In the genomic region with DNA sequence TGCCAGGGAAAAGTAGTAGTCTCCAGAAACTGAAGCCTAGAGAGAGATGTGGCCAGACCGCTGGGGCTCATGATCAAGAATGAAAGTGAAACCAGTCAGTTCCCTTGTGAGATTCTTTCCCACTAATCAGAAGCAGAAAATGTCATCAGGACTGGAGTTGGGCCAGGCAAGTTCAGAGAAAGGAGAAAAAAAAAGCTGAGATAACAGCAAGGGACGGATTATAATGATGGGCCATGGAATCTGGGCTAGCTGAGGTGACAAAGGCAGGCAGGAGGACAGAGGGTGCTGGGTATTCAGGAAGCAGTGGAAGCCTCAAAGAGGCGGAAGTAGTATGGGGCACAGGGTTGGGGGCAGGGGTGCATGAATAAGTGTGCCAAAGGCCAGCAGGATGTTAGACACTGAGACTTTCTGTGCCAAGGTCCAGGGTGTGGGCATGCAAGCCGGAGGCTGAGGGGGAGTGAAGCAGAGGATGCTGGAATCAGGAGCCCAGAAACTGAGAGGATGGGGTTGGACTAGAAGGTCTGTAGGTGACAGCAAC, we compare ENCODE assay signal across 7 cellular contexts. TPM values are rescaled to one million over a fixed set of nuclear protein-coding genes. Genes with fewer than 3 reads are reported as not detected.
DNase-seq lines count a peak whose midpoint lies in the region; ATAC-seq, FAIRE-seq and TF ChIP-seq lines count a peak whose summit lies in the region.

No MANE protein-coding gene starts in this region.

- H3K27me3 Mint-ChIP-seq in T-helper 2 cell treated with Interferon-gamma antibody and Interleukin-4, amounts not matched to agents 5 μg/mL and 100 μg/mL, for 36 hours (ENCODE audit: low read depth) = peaks cover 2% of the 10 kb centered on the region

- H3K4me3 ChIP-seq in K562 (peak overlapping the region; percentile 6), keratinocyte (ENCODE audit: control insufficient read depth in 2 of 3, extremely low read depth in 1 of 3, insufficient read depth in 2 of 3, low read depth in 1 of 3, low read length in 3 of 3) (peak overlapping the region; percentile 28 to 62 (median 59))

- peaks cover 30% of the 10 kb centered on the region for H3K36me3 Mint-ChIP-seq in T-helper 2 cell treated with Interferon-gamma antibody and Interleukin-4, amounts not matched to agents 5 μg/mL and 100 μg/mL, for 36 hours (ENCODE audit: low read depth)

- H4K20me1 ChIP-seq in K562 (replicated peaks; ENCODE audit: control insufficient read depth, insufficient read depth, low read length) = peaks cover 8% of the 10 kb centered on the region; the same call in 1 of the 2 replicates
- H4K20me1 ChIP-seq in keratinocyte (ENCODE audit: control insufficient read depth, extremely low read depth, insufficient read depth, low read length) = peaks cover 4% of the 10 kb centered on the region

- H2AFZ ChIP-seq in K562 (ENCODE audit: low read depth, low read length) = no peak overlapping the region
- no peak overlapping the region for H2AFZ ChIP-seq in keratinocyte (ENCODE audit: control insufficient read depth, low read length)

- no peak for TF ChIP-seq POLR2A in K562 (conservative IDR thresholded peaks at IDR 0.05)

- H3K27ac ChIP-seq in K562 (ENCODE audit: extremely low read depth, low read depth, low read length) (peak overlapping the region; percentile 44; the same call in 2 of the 3 replicates), keratinocyte (ENCODE audit: control insufficient read depth, insufficient read depth, low read length) (peak overlapping the region; percentile 58)

- no peaks in the 10 kb centered on the region for H3K9me3 Mint-ChIP-seq in T-helper 2 cell treated with Interferon-gamma antibody and Interleukin-4, amounts not matched to agents 5 μg/mL and 100 μg/mL, for 36 hours

- TF ChIP-seq EP300 in K562 (IDR thresholded peaks at IDR 0.05; ENCODE audit: low read length) = no peak

- H3K36me3 ChIP-seq in K562 (ENCODE audit: control insufficient read depth, insufficient read depth, low read length) = peaks cover 4% of the 10 kb centered on the region; the same call in 2 of the 3 replicates
- H3K36me3 ChIP-seq in keratinocyte (ENCODE audit: control insufficient read depth in 2 of 2, extremely low read depth in 1 of 2, insufficient read depth in 2 of 2, low read length in 2 of 2) = peaks cover 2 to 7% of the 10 kb centered on the region in 2 experiments

- intact Hi-C loops in K562 (cut with micrococcal nuclease) = loop anchor here (1.0 to 10.0 kb wide), 2 partner anchors 60 to 608 kb away; partner anchors contain the start of gene ATP6AP2

- H3K79me2 ChIP-seq in K562 (ENCODE audit: control insufficient read depth, insufficient read depth, low read length) = peaks cover 32% of the 10 kb centered on the region
- peaks cover 63% of the 10 kb centered on the region for H3K79me2 ChIP-seq in keratinocyte (ENCODE audit: control insufficient read depth, insufficient read depth, low read length)

- 15% methylated on average over 2 of the region's 4 CpGs for WGBS in K562 (ENCODE audit: insufficient coverage, low coverage, missing lambda C conversion rate)

- peak overlapping the region; percentile 99 for H3K27ac Mint-ChIP-seq in T-helper 2 cell treated with Interferon-gamma antibody and Interleukin-4, amounts not matched to agents 5 μg/mL and 100 μg/mL, for 36 hours

- peak overlapping the region; percentile 99 for H3K4me3 Mint-ChIP-seq in T-helper 2 cell treated with Interferon-gamma antibody and Interleukin-4, amounts not matched to agents 5 μg/mL and 100 μg/mL, for 36 hours

- peak; percentile 78 for FAIRE-seq in K562 (lab: Jason Lieb, UNC)
- no peak for FAIRE-seq in keratinocyte (lab: Jason Lieb, UNC)

- H3K27me3 ChIP-seq in K562 (ENCODE audit: control insufficient read depth in 2 of 2, insufficient read depth in 2 of 2, low read length in 2 of 2) (no peaks in the 10 kb centered on the region), keratinocyte (ENCODE audit: control insufficient read depth, extremely low read depth, insufficient read depth, low read length) (no peaks in the 10 kb centered on the region)

- no peak for TF ChIP-seq RAD21 in K562 (CRISPR knock-in tag; conservative IDR thresholded peaks at IDR 0.05 in 1 of 2, IDR thresholded peaks at IDR 0.05 in 1 of 2)

- H3K4me2 ChIP-seq in K562 (ENCODE audit: insufficient read depth, low read length) (peak overlapping the region; percentile 55), keratinocyte (ENCODE audit: control insufficient read depth, extremely low read depth, insufficient read depth, low read depth, low read length) (peak overlapping the region; percentile 86)

- dilution Hi-C loops in keratinocyte (cut with MboI; ENCODE audit: extremely low pct_ligation_motif_present, low sequenced_read_pairs) = no loop called here

- BruUV-seq in K562 (replicated peaks; lab: Mats Ljungman, UMichigan) = no TSS peak

- peaks cover 24% of the 10 kb centered on the region for H3K4me1 Mint-ChIP-seq in T-helper 2 cell treated with Interferon-gamma antibody and Interleukin-4, amounts not matched to agents 5 μg/mL and 100 μg/mL, for 36 hours (ENCODE audit: low read depth)

- no peak for TF ChIP-seq CTCF in K562 (IDR thresholded peaks at IDR 0.05 in 2 of 3, conservative IDR thresholded peaks at IDR 0.05 in 1 of 3; ENCODE audit: insufficient read depth in 2 of 3, low read depth in 1 of 3, low read length in 3 of 3)
- no peak for TF ChIP-seq CTCF in keratinocyte (optimal IDR thresholded peaks at IDR 0.05 in 1 of 3, IDR thresholded peaks at IDR 0.05 in 1 of 3, conservative IDR thresholded peaks at IDR 0.05 in 1 of 3; ENCODE audit: extremely low read depth in 1 of 3, insufficient read depth in 2 of 3, low read length in 3 of 3)

- peaks cover 8 to 10% of the 10 kb centered on the region in 2 experiments; a peak in 4 of 5 replicates for H3K4me1 ChIP-seq in K562 (replicated peaks in 1 of 2; ENCODE audit: control insufficient read depth in 2 of 2, insufficient read depth in 2 of 2, low read length in 2 of 2)
- peaks cover 15% of the 10 kb centered on the region for H3K4me1 ChIP-seq in keratinocyte (ENCODE audit: control insufficient read depth, extremely low read depth, insufficient read depth, low read length)

- H3K9ac ChIP-seq in K562 (ENCODE audit: insufficient read depth in 1 of 2, low read depth in 2 of 2, low read length in 2 of 2) (peak overlapping the region; percentile 47 to 75; a peak in 3 of 4 replicates), keratinocyte (ENCODE audit: control insufficient read depth, extremely low read depth, insufficient read depth, low read length) (peak overlapping the region; percentile 36)

- in situ Hi-C loops in K562 (cut with MboI) = no loop called here

- CTCF ChIA-PET in K562 (lab: Yijun Ruan, JAX; ENCODE audit: low intra/inter-chr PET ratio) = no interaction called here

- DNase-seq in T-helper 2 cell treated with Interferon-gamma antibody and Interleukin-4, amounts not matched to agents 5 μg/mL and 100 μg/mL, for 36 hours (ENCODE audit: low spot score) = peak; percentile 39
- DNase-seq in K562 (ENCODE audit: extremely low read depth in 1 of 4, low spot score in 3 of 4) (peak in 2 of 4 experiments; percentile 50 to 62), keratinocyte (ENCODE audit: low read depth, low spot score) (no peak), NCI-H446 treated with DMSO at 0.1 percent for 48 hours (lab: John Stamatoyannopoulos, UW) (no peak)
- peak; percentile 6 to 8 for DNase-seq in stimulated activated CD4-positive, alpha-beta T cell treated with anti-CD3 and anti-CD28 coated beads, Interleukin-2, amount 100 ng/mL, for 48 hours

- no peaks in the 10 kb centered on the region for H3K9me3 ChIP-seq in K562 (replicated peaks; ENCODE audit: control insufficient read depth, insufficient read depth, low read depth, low read length)
- no peaks in the 10 kb centered on the region for H3K9me3 ChIP-seq in keratinocyte (ENCODE audit: control insufficient read depth, low read depth, low read length)

- POLR2A ChIA-PET in K562 (lab: Yijun Ruan, JAX) = no interaction called here

- H3K9me1 ChIP-seq in K562 (ENCODE audit: control insufficient read depth, insufficient read depth, low read length) (no peaks in the 10 kb centered on the region), keratinocyte (ENCODE audit: control insufficient read depth, extremely low read depth, insufficient read depth, low read length) (no peaks in the 10 kb centered on the region)

- peak; percentile 41 for ATAC-seq in GM18511 (IDR thresholded peaks at IDR 0.05; ENCODE audit: unreplicated experiment)
- ATAC-seq in HG03460 (IDR thresholded peaks at IDR 0.05; ENCODE audit: unreplicated experiment) = peak; percentile 34
- ATAC-seq in K562 = peak; percentile 36

RNA-seq across cellular contexts. Expression of gene CXorf38, which starts 2.5 kb away (rescaled TPM):
- total RNA-seq in K562 (2011; cell fraction: chromatin; rRNA removed; ENCODE audit: low replicate concordance) = 8.7 and 11.9 TPM in 2 replicates
- 5.7 and 6.5 TPM in 2 replicates for total RNA-seq in K562 (2011; cell fraction: nucleolus; rRNA removed)
- 10.4 and 22.7 TPM in 2 replicates for total RNA-seq in K562 (2011; cell fraction: nucleoplasm; rRNA removed)
- 7.1 and 8.4 TPM in 2 replicates for total RNA-seq in K562 (2014; rRNA removed)
- 8.9 and 9.7 TPM in 2 replicates for total RNA-seq in K562 (2014; rRNA removed; fragmentation: Illumina TruSeq; extraction: Trizol)
- 6.2 and 7.4 TPM in 2 replicates for total RNA-seq in K562 (2015; rRNA removed; fragmentation: Illumina TruSeq; extraction: Trizol)
- 6.3 and 7.9 TPM in 2 replicates for total RNA-seq in K562 (2021)
- 12.8 and 13.6 TPM in 2 replicates for polyA plus RNA-seq in K562 (2011; rRNA removed)
- 5.9 and 8.8 TPM in 2 replicates for polyA plus RNA-seq in K562 (2011; cell fraction: cytosol; rRNA removed)
- 4.2 and 5.6 TPM in 2 replicates for polyA plus RNA-seq in K562 (2011; cell fraction: nucleus; rRNA removed)
- 4.8 and 6.1 TPM in 2 replicates for polyA plus RNA-seq in K562 (2012)
- 8.4 TPM in 2 replicates for polyA plus RNA-seq in K562 (2014; fragmentation: Illumina TruSeq; extraction: Trizol)
- 1 to 10 TPM; 1.2 to 1.6 TPM for polyA plus RNA-seq in K562 (2014; fragmentation: Nextera tagmentation; extraction: Ambion mirVana)
- polyA plus RNA-seq in K562 (2014; rRNA removed) = 8.6 and 10.2 TPM in 2 replicates
- 8.4 and 9.0 TPM in 2 replicates for polyA minus RNA-seq in K562 (2011; rRNA and poly(A)+ RNA removed)
- polyA minus RNA-seq in K562 (2011; cell fraction: cytosol; rRNA and poly(A)+ RNA removed) = 3.0 and 5.2 TPM in 2 replicates
- 2.4 and 4.3 TPM in 2 replicates for polyA minus RNA-seq in K562 (2011; cell fraction: nucleus; rRNA and poly(A)+ RNA removed)
- polyA plus RNA-seq in keratinocyte = 9.7 to 10.6 TPM (median 10.6 TPM) in 3 replicates
- 4.8 TPM for polyA plus RNA-seq in keratinocyte (2011; ENCODE audit: low read depth)
- 8.1 and 9.6 TPM in 2 replicates for polyA plus RNA-seq in keratinocyte (2011; cell fraction: cytosol; rRNA removed)
- 12.0 and 12.6 TPM in 2 replicates for polyA plus RNA-seq in keratinocyte (2011; cell fraction: nucleus; rRNA removed)
- polyA plus RNA-seq in keratinocyte (2012; ENCODE audit: low replicate concordance) = 7.4 and 7.6 TPM in 2 replicates
- polyA minus RNA-seq in keratinocyte = 3.2 to 6.9 TPM (median 5.4 TPM) in 3 replicates
- 8.8 TPM for polyA minus RNA-seq in keratinocyte (2011; cell fraction: cytosol; rRNA and poly(A)+ RNA removed)
- polyA minus RNA-seq in keratinocyte (2011; cell fraction: nucleus; rRNA and poly(A)+ RNA removed) = 4.4 and 9.8 TPM in 2 replicates

RNA-seq across cellular contexts. Expression of gene MPC1L, which starts 21.7 kb away (rescaled TPM):
- total RNA-seq in K562 (2011; cell fraction: chromatin; rRNA removed; ENCODE audit: low replicate concordance) = not detected in 2 replicates
- total RNA-seq in K562 (2011; cell fraction: nucleolus; rRNA removed) = not detected in 2 replicates
- total RNA-seq in K562 (2011; cell fraction: nucleoplasm; rRNA removed) = not detected in 2 replicates
- total RNA-seq in K562 (2014; rRNA removed) = not detected in 2 replicates
- not detected in 2 replicates for total RNA-seq in K562 (2014; rRNA removed; fragmentation: Illumina TruSeq; extraction: Trizol)
- total RNA-seq in K562 (2015; rRNA removed; fragmentation: Illumina TruSeq; extraction: Trizol) = not detected in 2 replicates
- total RNA-seq in K562 (2021) = not detected in 2 replicates
- not detected in 2 replicates for polyA plus RNA-seq in K562 (2011; rRNA removed)
- not detected in 2 replicates for polyA plus RNA-seq in K562 (2011; cell fraction: cytosol; rRNA removed)
- not detected in 2 replicates for polyA plus RNA-seq in K562 (2011; cell fraction: nucleus; rRNA removed)
- polyA plus RNA-seq in K562 (2012) = not detected in 2 replicates
- not detected in 2 replicates for polyA plus RNA-seq in K562 (2014; fragmentation: Illumina TruSeq; extraction: Trizol)
- polyA plus RNA-seq in K562 (2014; fragmentation: Nextera tagmentation; extraction: Ambion mirVana) = not detected
- polyA plus RNA-seq in K562 (2014; rRNA removed) = not detected in 2 replicates
- polyA minus RNA-seq in K562 (2011; rRNA and poly(A)+ RNA removed) = not detected in 2 replicates
- polyA minus RNA-seq in K562 (2011; cell fraction: cytosol; rRNA and poly(A)+ RNA removed) = not detected in 2 replicates
- not detected in 2 replicates for polyA minus RNA-seq in K562 (2011; cell fraction: nucleus; rRNA and poly(A)+ RNA removed)
- polyA plus RNA-seq in keratinocyte = not detected in 3 replicates
- polyA plus RNA-seq in keratinocyte (2011; ENCODE audit: low read depth) = not detected
- not detected in 2 replicates for polyA plus RNA-seq in keratinocyte (2011; cell fraction: cytosol; rRNA removed)
- not detected in 2 replicates for polyA plus RNA-seq in keratinocyte (2011; cell fraction: nucleus; rRNA removed)
- not detected in 2 replicates for polyA plus RNA-seq in keratinocyte (2012; ENCODE audit: low replicate concordance)
- not detected in 3 replicates for polyA minus RNA-seq in keratinocyte
- not detected for polyA minus RNA-seq in keratinocyte (2011; cell fraction: cytosol; rRNA and poly(A)+ RNA removed)
- polyA minus RNA-seq in keratinocyte (2011; cell fraction: nucleus; rRNA and poly(A)+ RNA removed) = not detected in 2 replicates

Comparison
In these comparisons a context has a peak if more than half of its experiments do, and no peak if none do; other contexts are left out.
1. DNase-seq: peak in T-helper 2 cell treated with Interferon-gamma antibody and Interleukin-4, amounts not matched to agents 5 μg/mL and 100 μg/mL, for 36 hours (single experiment) and stimulated activated CD4-positive, alpha-beta T cell treated with anti-CD3 and anti-CD28 coated beads, Interleukin-2, amount 100 ng/mL, for 48 hours (2 of 2); none in keratinocyte (single experiment) and NCI-H446 treated with DMSO at 0.1 percent for 48 hours (single experiment).
2. Peak in every context shown above with its lines, with median percentiles within 50 percentile points of each other: ATAC-seq.